In genomic region chr20:62567246-62568044, GRCh38 we compare ENCODE assay signal across 23 cellular contexts.
DNase-seq lines count a peak whose midpoint lies in the region; ATAC-seq and TF ChIP-seq lines count a peak whose summit lies in the region.
"Had no signal": no experiment of that assay in that cellular context is flagged by ENCODE, and none has a peak within 500 bp of the region (broad histone marks: within the 10 kb centered on the region; RNA-seq: fewer than 3 reads in every experiment).

No MANE protein-coding gene starts in this region.

- peaks cover 29% of the 10 kb centered on the region for H3K4me1 ChIP-seq in psoas muscle

- peak overlapping the region; percentile 92 for H3K27ac ChIP-seq in psoas muscle
- H3K27ac ChIP-seq: 22Rv1, C4-2B, GM23248 had no signal

- H3K27me3 ChIP-seq in psoas muscle (ENCODE audit: insufficient read depth in 3 of 3, low read length in 2 of 3) = no peaks in the 10 kb centered on the region

- no peak overlapping the region for H3K4me3 Mint-ChIP-seq in WTC11
- no peak overlapping the region for H3K4me3 Mint-ChIP-seq in stimulated activated memory B cell treated with anti-CD40 and anti-IgM and Interleukin-4, amounts not matched to agents 10 μg/mL and 1 μg/mL and 100 μg/mL, for 72 hours
- no peak overlapping the region for H3K4me3 Mint-ChIP-seq in activated naive CD8-positive, alpha-beta T cell treated with anti-CD3 and anti-CD28 coated beads for 36 hours
- H3K4me3 Mint-ChIP-seq: CD8-positive, alpha-beta memory T cell; H9 had no signal

- no peaks in the 10 kb centered on the region for H3K9me3 ChIP-seq in psoas muscle

- ATAC-seq in WTC11 = no peak
- peak; percentile 13 to 66 (median 20) for ATAC-seq in psoas muscle
- ATAC-seq in stimulated activated memory B cell treated with anti-CD40 and anti-IgM and Interleukin-4, amounts not matched to agents 10 μg/mL and 1 μg/mL and 100 μg/mL, for 72 hours = no peak

- POLR2A ChIA-PET in WTC11 (lab: Charles Lee) = no interaction called here

- WGBS in psoas muscle, 3 donors = 25 to 46% (median 38%) methylated on average over 25 of the region's 25 CpGs

- H3K27me3 Mint-ChIP-seq in WTC11 (ENCODE audit: low read depth) = peaks cover 3% of the 10 kb centered on the region
- peaks cover 73% of the 10 kb centered on the region for H3K27me3 Mint-ChIP-seq in stimulated activated memory B cell treated with anti-CD40 and anti-IgM and Interleukin-4, amounts not matched to agents 10 μg/mL and 1 μg/mL and 100 μg/mL, for 72 hours
- peaks cover 10% of the 10 kb centered on the region for H3K27me3 Mint-ChIP-seq in activated naive CD8-positive, alpha-beta T cell treated with anti-CD3 and anti-CD28 coated beads for 36 hours

- peaks cover 0 to 20% of the 10 kb centered on the region in 2 donors for H3K36me3 ChIP-seq in psoas muscle (ENCODE audit: insufficient read depth in 1 of 2, low read depth in 1 of 2)

- H3K4me3 ChIP-seq in psoas muscle = no peak overlapping the region
- H3K4me3 ChIP-seq: GM23248 had no signal

- TF ChIP-seq CTCF in WTC11 (IDR thresholded peaks at IDR 0.05) (no peak), psoas muscle (IDR thresholded peaks at IDR 0.05) (no peak)

- peak overlapping the region; percentile 60 for H3K27ac Mint-ChIP-seq in WTC11
- H3K27ac Mint-ChIP-seq in stimulated activated memory B cell treated with anti-CD40 and anti-IgM and Interleukin-4, amounts not matched to agents 10 μg/mL and 1 μg/mL and 100 μg/mL, for 72 hours = no peak overlapping the region
- no peak overlapping the region for H3K27ac Mint-ChIP-seq in activated naive CD8-positive, alpha-beta T cell treated with anti-CD3 and anti-CD28 coated beads for 36 hours
- H3K27ac Mint-ChIP-seq: CD8-positive, alpha-beta memory T cell had no signal

- intact Hi-C loops in psoas muscle (cut with DNase I) = no loop called here

- H3K36me3 Mint-ChIP-seq in WTC11 = peaks cover 3% of the 10 kb centered on the region
- H3K36me3 Mint-ChIP-seq in stimulated activated memory B cell treated with anti-CD40 and anti-IgM and Interleukin-4, amounts not matched to agents 10 μg/mL and 1 μg/mL and 100 μg/mL, for 72 hours = no peaks in the 10 kb centered on the region
- no peaks in the 10 kb centered on the region for H3K36me3 Mint-ChIP-seq in activated naive CD8-positive, alpha-beta T cell treated with anti-CD3 and anti-CD28 coated beads for 36 hours
- H3K36me3 Mint-ChIP-seq: CD8-positive, alpha-beta memory T cell had no signal

- DNase-seq in NCI-H146 (lab: John Stamatoyannopoulos, UW) = peak; percentile 27
- DNase-seq in NCI-H146 treated with DMSO at 0.1 percent for 48 hours (lab: John Stamatoyannopoulos, UW; ENCODE audit: unreplicated experiment) = no peak
- peak; percentile 4 for DNase-seq in NCI-H69 (lab: John Stamatoyannopoulos, UW)
- DNase-seq in WTC11 (ENCODE audit: low spot score) = no peak
- peak in 1 of 2 donors; percentile 81 for DNase-seq in psoas muscle
- DNase-seq in 8988T = no peak
- DNase-seq in activated naive CD8-positive, alpha-beta T cell treated with anti-CD3 and anti-CD28 coated beads for 36 hours = no peak
- DNase-seq: Calu3; CD8-positive, alpha-beta memory T cell; DMS153; GM23248; H9; KG1; NCI-H1092; NCI-H1436; NCI-H2081; NCI-H2171; NCI-H345; NCI-H82; Right ventricle myocardium superior had no signal

- CTCF ChIA-PET in WTC11 (lab: Charles Lee) = no interaction called here

- H3K4me1 Mint-ChIP-seq in WTC11 = 0 out of 2 replicates have a peak, but pooled peaks cover 3% of the 10 kb centered on the region
- no peaks in the 10 kb centered on the region for H3K4me1 Mint-ChIP-seq in stimulated activated memory B cell treated with anti-CD40 and anti-IgM and Interleukin-4, amounts not matched to agents 10 μg/mL and 1 μg/mL and 100 μg/mL, for 72 hours
- H3K4me1 Mint-ChIP-seq in activated naive CD8-positive, alpha-beta T cell treated with anti-CD3 and anti-CD28 coated beads for 36 hours = peaks cover 2% of the 10 kb centered on the region

- H3K9me3 Mint-ChIP-seq in WTC11 = peaks cover 6% of the 10 kb centered on the region
- no peaks in the 10 kb centered on the region for H3K9me3 Mint-ChIP-seq in stimulated activated memory B cell treated with anti-CD40 and anti-IgM and Interleukin-4, amounts not matched to agents 10 μg/mL and 1 μg/mL and 100 μg/mL, for 72 hours
- H3K9me3 Mint-ChIP-seq in activated naive CD8-positive, alpha-beta T cell treated with anti-CD3 and anti-CD28 coated beads for 36 hours = no peaks in the 10 kb centered on the region
- H3K9me3 Mint-ChIP-seq: CD8-positive, alpha-beta memory T cell had no signal

TF ChIP-seq in WTC11, 78 proteins besides CTCF, POLR2A, EP300 and RAD21:
- TF ChIP-seq FOXK1 (CRISPR knock-in tag; IDR thresholded peaks at IDR 0.05) (no peak), CREM (CRISPR knock-in tag; IDR thresholded peaks at IDR 0.05) (no peak), ATF1 (CRISPR knock-in tag; IDR thresholded peaks at IDR 0.05) (no peak), HMGXB4 (CRISPR knock-in tag; IDR thresholded peaks at IDR 0.05) (no peak), ZNF263 (CRISPR knock-in tag; IDR thresholded peaks at IDR 0.05; ENCODE audit: low read depth) (no peak), ZNF317 (CRISPR knock-in tag; IDR thresholded peaks at IDR 0.05; ENCODE audit: borderline replicate concordance, low read depth) (no peak), GRHL2 (CRISPR knock-in tag; IDR thresholded peaks at IDR 0.05; ENCODE audit: insufficient replicate concordance, severe bottlenecking) (no peak), SMAD4 (CRISPR knock-in tag; IDR thresholded peaks at IDR 0.05) (no peak), RORB (CRISPR knock-in tag; IDR thresholded peaks at IDR 0.05) (no peak), IRF1 (CRISPR knock-in tag; IDR thresholded peaks at IDR 0.05) (no peak), MXD4 (CRISPR knock-in tag; IDR thresholded peaks at IDR 0.05; ENCODE audit: borderline replicate concordance) (no peak), ZNF671 (CRISPR knock-in tag; IDR thresholded peaks at IDR 0.05) (no peak)
TF ChIP-seq in WTC11: peak in this region for 0.

Comparison
In these comparisons a context has a peak if more than half of its experiments do, and no peak if none do; other contexts are left out.
1. DNase-seq: peak in NCI-H146 (single experiment) and NCI-H69 (single experiment); none in NCI-H146 treated with DMSO at 0.1 percent for 48 hours (single experiment), WTC11 (single experiment), 8988T (single experiment) and activated naive CD8-positive, alpha-beta T cell treated with anti-CD3 and anti-CD28 coated beads for 36 hours (single experiment).
2. ATAC-seq: peak in psoas muscle (4 of 4); none in WTC11 (single experiment) and stimulated activated memory B cell treated with anti-CD40 and anti-IgM and Interleukin-4, amounts not matched to agents 10 μg/mL and 1 μg/mL and 100 μg/mL, for 72 hours (single experiment).